Comparison of ENCODE assay signal across 1 cellular context in genomic region chr9:133153227-133154096, GRCh38.
TF ChIP-seq lines count a peak whose summit lies in the region.

No MANE protein-coding gene starts in this region.

TF ChIP-seq in WTC11, 78 proteins besides CTCF, POLR2A, EP300 and RAD21 (continued from another document):
- no peak for TF ChIP-seq CDX4 (CRISPR knock-in tag; IDR thresholded peaks at IDR 0.05; ENCODE audit: borderline replicate concordance)
- no peak for TF ChIP-seq TP53 (CRISPR knock-in tag; IDR thresholded peaks at IDR 0.05)
- no peak for TF ChIP-seq E2F4 (CRISPR knock-in tag; IDR thresholded peaks at IDR 0.05; ENCODE audit: borderline replicate concordance, low read depth)
- TF ChIP-seq TEAD4 (CRISPR knock-in tag; IDR thresholded peaks at IDR 0.05), result no peak
- TF ChIP-seq NR1H2 (CRISPR knock-in tag; IDR thresholded peaks at IDR 0.05), result no peak
- no peak for TF ChIP-seq NFYB (CRISPR knock-in tag; conservative IDR thresholded peaks at IDR 0.05; ENCODE audit: low read depth)
- no peak for TF ChIP-seq ATF1 (CRISPR knock-in tag; IDR thresholded peaks at IDR 0.05)
- no peak for TF ChIP-seq ZNF396 (CRISPR knock-in tag; IDR thresholded peaks at IDR 0.05; ENCODE audit: borderline replicate concordance)
